12 cellular contexts compared by ENCODE assay signal in the genomic region with DNA sequence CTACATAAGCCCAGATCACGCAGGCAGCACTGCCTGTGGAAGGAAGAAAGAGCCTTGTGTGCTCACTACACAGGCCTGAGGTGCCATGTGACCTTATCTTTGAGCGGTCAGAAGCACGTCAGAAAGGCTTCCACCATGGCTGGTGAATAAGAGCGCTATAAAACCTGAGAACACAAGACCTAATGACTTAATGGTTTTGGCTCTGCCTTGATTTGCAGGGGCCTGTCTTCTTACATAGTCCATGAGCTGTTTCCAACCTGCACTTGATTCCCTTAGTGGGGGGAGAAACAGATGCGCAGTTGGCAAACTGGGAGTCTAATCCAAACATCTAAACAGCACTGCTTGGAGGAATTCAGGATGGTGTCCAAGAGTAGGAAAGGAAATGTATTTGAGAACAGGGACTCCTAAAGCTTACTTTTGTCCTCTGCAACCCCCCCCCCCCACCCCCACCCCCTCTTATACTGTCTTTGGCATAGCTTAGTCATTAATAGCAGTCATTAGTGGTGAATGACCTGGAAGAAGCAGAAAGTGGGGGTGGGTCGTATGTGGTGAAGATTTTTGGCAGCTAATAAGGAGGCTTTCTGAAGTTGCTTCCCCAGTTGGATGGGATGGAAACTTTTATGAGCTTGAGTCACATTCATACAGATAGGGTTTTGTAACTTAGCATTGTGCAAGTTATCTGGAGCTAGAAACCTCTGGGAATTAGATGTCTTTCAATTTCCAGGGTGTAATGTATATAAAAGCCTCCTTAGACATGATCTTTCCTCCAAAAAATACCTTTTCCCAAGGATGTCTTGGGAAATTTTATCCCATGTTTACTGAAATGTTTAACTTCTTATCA.
DNase-seq lines count a peak whose midpoint lies in the region; ATAC-seq and TF ChIP-seq lines count a peak whose summit lies in the region.
"Had no signal": no experiment of that assay in that cellular context is flagged by ENCODE, and none has a peak within 500 bp of the region (broad histone marks: within the 10 kb centered on the region; RNA-seq: fewer than 3 reads in every experiment).

No MANE protein-coding gene starts in this region.

- H3K9me3 ChIP-seq in Peyer's patch (no peaks in the 10 kb centered on the region), trophoblast cell (ENCODE audit: insufficient read depth, low read depth, low read length) (no peaks in the 10 kb centered on the region), Karpas-422 (ENCODE audit: low read length) (no peaks in the 10 kb centered on the region)

- H3K4me1 ChIP-seq in Peyer's patch, result no peaks in the 10 kb centered on the region
- peaks cover 3 to 6% of the 10 kb centered on the region in 2 experiments for H3K4me1 ChIP-seq in trophoblast cell (ENCODE audit: control insufficient read depth in 1 of 2, insufficient read depth in 2 of 2, low read length in 2 of 2)
- no peaks in the 10 kb centered on the region for H3K4me1 ChIP-seq in Karpas-422 (ENCODE audit: low read length)

- no peaks in the 10 kb centered on the region for H4K20me1 ChIP-seq in Karpas-422 (ENCODE audit: insufficient read depth, low read depth, low read length)

- H3K79me1 ChIP-seq in trophoblast cell (ENCODE audit: low read length), result peaks cover 4% of the 10 kb centered on the region

- H3K4ac ChIP-seq in trophoblast cell (ENCODE audit: low read depth, low read length), result no peak overlapping the region

- TF ChIP-seq CTCF in Peyer's patch (IDR thresholded peaks at IDR 0.05), result no peak
- TF ChIP-seq CTCF in fibroblast of the aortic adventitia (IDR thresholded peaks at IDR 0.05; ENCODE audit: insufficient read depth, low read length), result no peak

- no peaks in the 10 kb centered on the region for H3K27me3 ChIP-seq in Peyer's patch
- H3K27me3 ChIP-seq in trophoblast cell (ENCODE audit: insufficient read depth, low read length), result no peaks in the 10 kb centered on the region
- no peaks in the 10 kb centered on the region for H3K27me3 ChIP-seq in Karpas-422 (ENCODE audit: low read length)

- peak overlapping the region; percentile 31 for H2BK12ac ChIP-seq in trophoblast cell (ENCODE audit: low read length)

- H2BK120ac ChIP-seq in trophoblast cell (ENCODE audit: insufficient read depth, low read length, poor library complexity), result no peak overlapping the region

- H3K4me3 ChIP-seq in Peyer's patch (no peak overlapping the region), fibroblast of the aortic adventitia (ENCODE audit: low read depth, low read length) (no peak overlapping the region), trophoblast cell (ENCODE audit: low read depth, low read length) (no peak overlapping the region), Karpas-422 (ENCODE audit: low read length) (no peak overlapping the region)

- no peaks in the 10 kb centered on the region for H3K9me2 ChIP-seq in Karpas-422 (replicated peaks; ENCODE audit: insufficient read depth, low read length)

- H3K4me2 ChIP-seq in trophoblast cell (ENCODE audit: low read length), result no peak overlapping the region
- H3K4me2 ChIP-seq in Karpas-422 (ENCODE audit: low read depth, low read length, poor library complexity, severe bottlenecking), result no peak overlapping the region

- H3K79me2 ChIP-seq in trophoblast cell (ENCODE audit: control insufficient read depth, insufficient read depth, low read length, poor library complexity) (no peaks in the 10 kb centered on the region), Karpas-422 (ENCODE audit: low read length) (no peaks in the 10 kb centered on the region)

- no peaks in the 10 kb centered on the region for H3K36me3 ChIP-seq in Peyer's patch
- no peaks in the 10 kb centered on the region for H3K36me3 ChIP-seq in trophoblast cell (ENCODE audit: control insufficient read depth in 1 of 2, insufficient read depth in 2 of 2, low read length in 2 of 2)
- no peaks in the 10 kb centered on the region for H3K36me3 ChIP-seq in Karpas-422 (ENCODE audit: insufficient read depth, low read length)

- H4K12ac ChIP-seq in trophoblast cell (ENCODE audit: low read depth, low read length), result no peak overlapping the region

- H3K23ac ChIP-seq in trophoblast cell (ENCODE audit: low read length), result no peak overlapping the region

- H4K8ac ChIP-seq in trophoblast cell (ENCODE audit: low read depth, low read length), result peak overlapping the region; percentile 65

- TF ChIP-seq POLR2A in Peyer's patch (IDR thresholded peaks at IDR 0.05), result no peak

- H4K91ac ChIP-seq in trophoblast cell (ENCODE audit: low read depth, low read length), result peak overlapping the region; percentile 6

- H3K27ac ChIP-seq in Peyer's patch, result peak overlapping the region in 3 of 4 donors; percentile 13 to 64 (median 46)
- H3K27ac ChIP-seq in trophoblast cell (ENCODE audit: low read depth, low read length), result no peak overlapping the region
- H3K27ac ChIP-seq in Karpas-422 (ENCODE audit: low read length), result no peak overlapping the region
- H3K27ac ChIP-seq: HL-60, VCaP had no signal

- peak; percentile 59 for DNase-seq in Daoy (ENCODE audit: low read depth)
- DNase-seq in Peyer's patch, result peak in 1 of 3 donors; percentile 44
- peak; percentile 100 for DNase-seq in fibroblast of the aortic adventitia (ENCODE audit: low read depth)
- DNase-seq in trophoblast cell, result no peak
- no peak for DNase-seq in midbrain (lab: John Stamatoyannopoulos, UW)
- no peak for DNase-seq in SIG-M5 treated with dmso at 0.1 percent for 504 hours (lab: John Stamatoyannopoulos, UW; ENCODE audit: unreplicated experiment)
- DNase-seq in Karpas-422, result no peak
- DNase-seq: NCI-H146, OCI-M1 had no signal

- no peak for ATAC-seq in GM18861 (IDR thresholded peaks at IDR 0.05; ENCODE audit: unreplicated experiment)

- no peak overlapping the region for H3K18ac ChIP-seq in trophoblast cell (ENCODE audit: low read length)

- H2AK5ac ChIP-seq in trophoblast cell (ENCODE audit: low read length), result peak overlapping the region; percentile 54

- WGBS in trophoblast cell (ENCODE audit: extremely low coverage, insufficient coverage, insufficient read length), result no CpG with 5 or more reads among the region's 6 CpGs

- no peak overlapping the region for H2BK5ac ChIP-seq in trophoblast cell (ENCODE audit: low read depth, low read length, poor library complexity)

- no peak overlapping the region for H3K14ac ChIP-seq in trophoblast cell (ENCODE audit: low read length)

- H2AFZ ChIP-seq in trophoblast cell (ENCODE audit: insufficient read depth, low read length, poor library complexity) (no peak overlapping the region), Karpas-422 (ENCODE audit: low read length) (no peak overlapping the region)

- H3K9ac ChIP-seq in trophoblast cell (ENCODE audit: low read length) (no peak overlapping the region), Karpas-422 (ENCODE audit: low read length) (no peak overlapping the region)

Comparison
In these comparisons a context has a peak if more than half of its experiments do, and no peak if none do; other contexts are left out.
1. DNase-seq: peak in Daoy (single experiment) and fibroblast of the aortic adventitia (single experiment); none in trophoblast cell (0 of 2), midbrain (single experiment), SIG-M5 treated with dmso at 0.1 percent for 504 hours (single experiment) and Karpas-422 (single experiment).
2. H3K27ac ChIP-seq: peak in Peyer's patch (3 of 4); none in trophoblast cell (single experiment) and Karpas-422 (single experiment).